In genomic region chr15:59303136-59303535, GRCh38 we compare ENCODE assay signal across 14 cellular contexts.
"Had no signal": no experiment of that assay in that cellular context is flagged by ENCODE, and none has a peak within 500 bp of the region (broad histone marks: within the 10 kb centered on the region; RNA-seq: fewer than 3 reads in every experiment).

No MANE protein-coding gene starts in this region.

- ATAC-seq: activated naive CD4-positive, alpha-beta T cell treated with anti-CD3 and anti-CD28 coated beads, Interleukin-2, amount 50 U/mL, for 72 hours; activated T-cell treated with anti-CD3 and anti-CD28 coated beads, Interleukin-2, amount 50 U/mL, for 72 hours; esophagus mucosa; left lobe of liver had no signal

- H3K36me3 Mint-ChIP-seq: activated naive CD4-positive, alpha-beta T cell treated with anti-CD3 and anti-CD28 coated beads, Interleukin-2, amount 50 U/mL, for 72 hours had no signal

- H3K4me3 ChIP-seq: cardiac muscle cell, transverse colon had no signal

- H3K4me3 Mint-ChIP-seq: activated T-cell treated with anti-CD3 and anti-CD28 coated beads, Interleukin-2, amount 50 U/mL, for 72 hours; nephron had no signal

- H3K9me3 Mint-ChIP-seq: activated naive CD4-positive, alpha-beta T cell treated with anti-CD3 and anti-CD28 coated beads, Interleukin-2, amount 50 U/mL, for 72 hours; activated T-cell treated with anti-CD3 and anti-CD28 coated beads, Interleukin-2, amount 50 U/mL, for 72 hours; nephron had no signal

- H3K27ac Mint-ChIP-seq: activated naive CD4-positive, alpha-beta T cell treated with anti-CD3 and anti-CD28 coated beads, Interleukin-2, amount 50 U/mL, for 72 hours; activated T-cell treated with anti-CD3 and anti-CD28 coated beads, Interleukin-2, amount 50 U/mL, for 72 hours; nephron had no signal

- H3K9me3 ChIP-seq: transverse colon had no signal

- H3K27ac ChIP-seq: cardiac muscle cell, transverse colon had no signal

- DNase-seq: activated CD4-positive, alpha-beta T cell treated with anti-CD3 and anti-CD28 coated beads for 48 hours; activated CD8-positive, alpha-beta memory T cell treated with anti-CD3 and anti-CD28 coated beads, Interleukin-2, amount 50 U/mL, for 48 hours; activated gamma-delta T cell; activated T-cell treated with anti-CD3 and anti-CD28 coated beads, Interleukin-2, amount 50 U/mL, for 72 hours; islet precursor cell; mesendoderm; stimulated activated CD4-positive, alpha-beta T cell treated with anti-CD3 and anti-CD28 coated beads, Interleukin-2, amount 100 ng/mL, for 48 hours; stimulated activated naive CD4-positive, alpha-beta T cell treated with Interleukin-2 at 50 U/mL for 16 hours; transverse colon had no signal

- H3K27me3 ChIP-seq: cardiac muscle cell, transverse colon had no signal

- H3K36me3 ChIP-seq: cardiac muscle cell, transverse colon had no signal
